In genomic region chr19:28631931-28632330, GRCh38 we compare ENCODE assay signal across 14 cellular contexts.
"Had no signal": no experiment of that assay in that cellular context is flagged by ENCODE, and none has a peak within 500 bp of the region (broad histone marks: within the 10 kb centered on the region; RNA-seq: fewer than 3 reads in every experiment).

No MANE protein-coding gene starts in this region.

- H3K27me3 ChIP-seq: cardiac muscle cell, colonic mucosa, upper lobe of right lung had no signal

- H3K4me1 ChIP-seq: colonic mucosa, left ventricle myocardium inferior, upper lobe of right lung had no signal

- H3K4me1 Mint-ChIP-seq: activated CD4-positive, alpha-beta memory T cell treated with anti-CD3 and anti-CD28 coated beads, Interleukin-2, amount 10 ng/mL, durations not matched to agents 7 days and 5 days had no signal

- H3K36me3 ChIP-seq: cardiac muscle cell, colonic mucosa, left ventricle myocardium inferior, upper lobe of right lung had no signal

- H3K4me3 Mint-ChIP-seq: activated CD4-positive, alpha-beta memory T cell treated with anti-CD3 and anti-CD28 coated beads, Interleukin-2, amount 10 ng/mL, durations not matched to agents 7 days and 5 days; activated naive CD4-positive, alpha-beta T cell treated with anti-CD3 and anti-CD28 coated beads for 36 hours; activated T-helper 1 cell treated with anti-CD3 and anti-CD28 coated beads, Interleukin-12 subunit alpha, Interleukin-12 subunit beta, Interleukin-2, Interleukin-4 antibody, amounts not matched to agents 30 ng/mL and 10 ng/mL and 1 ng/mL, durations not matched to agents 14 hours and 24 hours and 36 hours; nephron progenitor cell had no signal

- H3K27ac ChIP-seq: cardiac muscle cell, colonic mucosa, left ventricle myocardium inferior, upper lobe of right lung had no signal

- H3K4me3 ChIP-seq: cardiac muscle cell, colonic mucosa, left ventricle myocardium inferior, upper lobe of right lung had no signal

- H3K27me3 Mint-ChIP-seq: activated CD4-positive, alpha-beta memory T cell treated with anti-CD3 and anti-CD28 coated beads, Interleukin-2, amount 10 ng/mL, durations not matched to agents 7 days and 5 days had no signal

- DNase-seq: activated CD4-positive, alpha-beta memory T cell treated with anti-CD3 and anti-CD28 coated beads, Interleukin-2, amount 10 ng/mL, durations not matched to agents 7 days and 5 days; activated CD8-positive, alpha-beta memory T cell treated with anti-CD3 and anti-CD28 coated beads, Interleukin-2, amount 50 U/mL, for 4 hours; activated naive CD4-positive, alpha-beta T cell treated with anti-CD3 and anti-CD28 coated beads for 36 hours; colonic mucosa; kidney; left ventricle myocardium inferior; mesenchymal stem cell; nephron progenitor cell; stimulated activated CD4-positive, alpha-beta T cell treated with anti-CD3 and anti-CD28 coated beads, Interleukin-12 subunit alpha, Interleukin-12 subunit beta, amount 100 ng/mL, for 4 hours; stimulated activated CD4-positive, alpha-beta T cell treated with anti-CD3 and anti-CD28 coated beads, Interleukin-2, amount 100 ng/mL, for 48 hours; stimulated activated naive CD4-positive, alpha-beta T cell treated with Interleukin-2 at 50 U/mL for 16 hours; upper lobe of right lung had no signal

- H3K27ac Mint-ChIP-seq: activated CD4-positive, alpha-beta memory T cell treated with anti-CD3 and anti-CD28 coated beads, Interleukin-2, amount 10 ng/mL, durations not matched to agents 7 days and 5 days; activated naive CD4-positive, alpha-beta T cell treated with anti-CD3 and anti-CD28 coated beads for 36 hours; activated T-helper 1 cell treated with anti-CD3 and anti-CD28 coated beads, Interleukin-12 subunit alpha, Interleukin-12 subunit beta, Interleukin-2, Interleukin-4 antibody, amounts not matched to agents 30 ng/mL and 10 ng/mL and 1 ng/mL, durations not matched to agents 14 hours and 24 hours and 36 hours; nephron progenitor cell had no signal

- H3K9me3 ChIP-seq: colonic mucosa, upper lobe of right lung had no signal
